9 cellular contexts compared by ENCODE assay signal in genomic region chr20:47503685-47504084, GRCh38. TPM values are rescaled to one million over a fixed set of nuclear protein-coding genes. Genes with fewer than 3 reads are reported as not detected.
DNase-seq lines count a peak whose midpoint lies in the region; ATAC-seq, FAIRE-seq and TF ChIP-seq lines count a peak whose summit lies in the region.
"Had no signal": no experiment of that assay in that cellular context is flagged by ENCODE, and none has a peak within 500 bp of the region (broad histone marks: within the 10 kb centered on the region; RNA-seq: fewer than 3 reads in every experiment).

No MANE protein-coding gene starts in this region.

- no peaks in the 10 kb centered on the region for H3K9me3 Mint-ChIP-seq in nephron progenitor cell

- peak; percentile 21 for DNase-seq in DMS 273 (lab: John Stamatoyannopoulos, UW; ENCODE audit: unreplicated experiment)
- DNase-seq in DMS 273 treated with DMSO at 0.1 percent for 48 hours (lab: John Stamatoyannopoulos, UW), result no peak
- no peak for DNase-seq in K562 (ENCODE audit: extremely low read depth in 1 of 4, low spot score in 3 of 4)
- DNase-seq in nephron progenitor cell, result no peak
- DNase-seq in NCI-H774 (lab: John Stamatoyannopoulos, UW), result no peak
- DNase-seq in OCI-M2 (lab: John Stamatoyannopoulos, UW; ENCODE audit: unreplicated experiment), result no peak
- no peak for DNase-seq in activated CD4-positive, CD25-positive, alpha-beta regulatory T cell (lab: John Stamatoyannopoulos, UW)
- DNase-seq: effector CD4-positive, alpha-beta T cell had no signal

- H3K27me3 Mint-ChIP-seq in nephron progenitor cell (ENCODE audit: low read depth, poor library complexity), result peaks cover 3% of the 10 kb centered on the region

- WGBS in K562 (ENCODE audit: insufficient coverage, low coverage, missing lambda C conversion rate), result 36% methylated on average over 2 of the region's 2 CpGs

- H3K79me2 ChIP-seq in KMS-11 (ENCODE audit: insufficient read depth, low read depth) (peaks cover 69% of the 10 kb centered on the region), K562 (ENCODE audit: control insufficient read depth, insufficient read depth, low read length) (peaks cover 79% of the 10 kb centered on the region)

- H3K27ac ChIP-seq in KMS-11 (peak overlapping the region; percentile 48; the same call in 1 of the 2 replicates), K562 (ENCODE audit: extremely low read depth, low read depth, low read length) (no peak overlapping the region)

- peaks cover 50% of the 10 kb centered on the region for H3K4me1 Mint-ChIP-seq in nephron progenitor cell

- no peak for TF ChIP-seq CTCF in KMS-11 (conservative IDR thresholded peaks at IDR 0.05; ENCODE audit: low read depth, low read length)
- no peak for TF ChIP-seq CTCF in K562 (IDR thresholded peaks at IDR 0.05 in 2 of 3, conservative IDR thresholded peaks at IDR 0.05 in 1 of 3; ENCODE audit: insufficient read depth in 2 of 3, low read depth in 1 of 3, low read length in 3 of 3)
- TF ChIP-seq CTCF in nephron progenitor cell (IDR thresholded peaks at IDR 0.05), result no peak

- no peak overlapping the region for H2AFZ ChIP-seq in KMS-11 (ENCODE audit: low read depth)
- H2AFZ ChIP-seq in K562 (ENCODE audit: low read depth, low read length), result no peak overlapping the region

- peaks cover 71% of the 10 kb centered on the region for H3K4me1 ChIP-seq in KMS-11 (ENCODE audit: low read depth, poor library complexity, severe bottlenecking)
- peaks cover 6 to 8% of the 10 kb centered on the region in 2 experiments; a peak in 3 of 5 replicates for H3K4me1 ChIP-seq in K562 (replicated peaks in 1 of 2; ENCODE audit: control insufficient read depth in 2 of 2, insufficient read depth in 2 of 2, low read length in 2 of 2)

- no peak for ATAC-seq in K562

- H3K36me3 ChIP-seq in KMS-11 (ENCODE audit: insufficient read depth) (no peaks in the 10 kb centered on the region), K562 (ENCODE audit: control insufficient read depth, insufficient read depth, low read length) (no peaks in the 10 kb centered on the region)

- peak overlapping the region; percentile 90 for H3K4me2 ChIP-seq in KMS-11
- peak overlapping the region; percentile 88 for H3K4me2 ChIP-seq in K562 (ENCODE audit: insufficient read depth, low read length)

- H3K9ac ChIP-seq in KMS-11 (no peak overlapping the region; the same call in 1 of the 2 replicates), K562 (ENCODE audit: insufficient read depth in 1 of 2, low read depth in 2 of 2, low read length in 2 of 2) (peak overlapping the region in 1 of 2 experiments; percentile 91; a peak in 2 of 4 replicates)

- H3K36me3 Mint-ChIP-seq in nephron progenitor cell (ENCODE audit: low read depth), result no peaks in the 10 kb centered on the region

- no TSS peak for BruUV-seq in K562 (replicated peaks; lab: Mats Ljungman, UMichigan)

- in situ Hi-C loops in K562 (cut with MboI), result loop anchor here (10.0 kb wide), 1 partner anchor 121 kb away; no protein-coding TSS in a partner anchor

- TF ChIP-seq POLR2A in K562 (conservative IDR thresholded peaks at IDR 0.05), result no peak

- intact Hi-C loops in K562 (cut with micrococcal nuclease), result loop anchor here (2.0 to 5.0 kb wide), 2 partner anchors 71 to 119 kb away; no protein-coding TSS in a partner anchor

- no peaks in the 10 kb centered on the region for H3K9me3 ChIP-seq in K562 (replicated peaks; ENCODE audit: control insufficient read depth, insufficient read depth, low read depth, low read length)

- H3K27ac Mint-ChIP-seq in nephron progenitor cell, result no peak overlapping the region

- CTCF ChIA-PET in K562 (lab: Yijun Ruan, JAX; ENCODE audit: low intra/inter-chr PET ratio), result no interaction called here

- POLR2A ChIA-PET in K562 (lab: Yijun Ruan, JAX), result interaction anchor here (0.7 to 4.2 kb wide), 4 partner anchors 10 to 28 kb away, joined by 3 to 43 read pairs (median 19); no protein-coding TSS in a partner anchor

- no peak for TF ChIP-seq EP300 in K562 (IDR thresholded peaks at IDR 0.05; ENCODE audit: low read length)

- H3K4me3 Mint-ChIP-seq in nephron progenitor cell, result peak overlapping the region; percentile 98

- no peak for FAIRE-seq in K562 (lab: Jason Lieb, UNC)

- H3K4me3 ChIP-seq in KMS-11 (IDR thresholded peaks at IDR 0.05; ENCODE audit: insufficient read depth, low read depth, low read length), result no peak overlapping the region
- H3K4me3 ChIP-seq in K562, result peak overlapping the region; percentile 98

- no peak for TF ChIP-seq RAD21 in K562 (CRISPR knock-in tag; conservative IDR thresholded peaks at IDR 0.05 in 1 of 2, IDR thresholded peaks at IDR 0.05 in 1 of 2)

- no peaks in the 10 kb centered on the region for H3K9me1 ChIP-seq in K562 (ENCODE audit: control insufficient read depth, insufficient read depth, low read length)

- H3K27me3 ChIP-seq in KMS-11 (ENCODE audit: insufficient read depth, low read depth) (no peaks in the 10 kb centered on the region), K562 (ENCODE audit: control insufficient read depth in 2 of 2, insufficient read depth in 2 of 2, low read length in 2 of 2) (no peaks in the 10 kb centered on the region)

- H4K20me1 ChIP-seq in KMS-11 (ENCODE audit: insufficient read depth) (peaks cover 10% of the 10 kb centered on the region; the same call in 1 of the 2 replicates), K562 (replicated peaks; ENCODE audit: control insufficient read depth, insufficient read depth, low read length) (no peaks in the 10 kb centered on the region; the same call in 1 of the 2 replicates)

TF ChIP-seq in K562, 482 proteins besides CTCF, POLR2A, EP300 and RAD21 (continues in another document):
- TF ChIP-seq RFX1 (IDR thresholded peaks at IDR 0.05) (peak; percentile 2; the same call in 1 of the 2 replicates), EWSR1 (IDR thresholded peaks at IDR 0.05; ENCODE audit: borderline replicate concordance, low read depth, partially characterized antibody) (peak; percentile 15), XRCC4 (IDR thresholded peaks at IDR 0.05; ENCODE audit: extremely low read depth, insufficient read depth, insufficient read length) (no peak), ZSCAN29 (IDR thresholded peaks at IDR 0.05) (no peak), POLR2H (tag; IDR thresholded peaks at IDR 0.05; ENCODE audit: low read depth) (0 out of 2 replicates have a peak, but pooled peaks have one; percentile 28), C11orf30 (IDR thresholded peaks at IDR 0.05; ENCODE audit: low read depth) (peak; percentile 29; the same call in 1 of the 2 replicates), CHAMP1 (IDR thresholded peaks at IDR 0.05) (no peak), MTA2 (IDR thresholded peaks at IDR 0.05; ENCODE audit: low read depth) (no peak), SREBF2 (CRISPR knock-in tag; IDR thresholded peaks at IDR 0.05) (no peak)

RNA-seq across cellular contexts. Expression of gene NCOA3, which starts 2.0 kb away (rescaled TPM):
- 42.2 and 88.7 TPM in 2 replicates for total RNA-seq in K562 (2011; cell fraction: chromatin; rRNA removed; ENCODE audit: low replicate concordance)
- 19.5 and 23.2 TPM in 2 replicates for total RNA-seq in K562 (2011; cell fraction: nucleolus; rRNA removed)
- total RNA-seq in K562 (2011; cell fraction: nucleoplasm; rRNA removed), result 36.6 and 49.6 TPM in 2 replicates
- 12.1 and 12.4 TPM in 2 replicates for total RNA-seq in K562 (2014; rRNA removed)
- 16.1 and 19.6 TPM in 2 replicates for total RNA-seq in K562 (2014; rRNA removed; fragmentation: Illumina TruSeq; extraction: Trizol)
- total RNA-seq in K562 (2015; rRNA removed; fragmentation: Illumina TruSeq; extraction: Trizol), result 17.1 and 17.2 TPM in 2 replicates
- total RNA-seq in K562 (2021), result 15.3 and 17.0 TPM in 2 replicates
- polyA plus RNA-seq in K562 (2011; rRNA removed), result 24.3 and 24.7 TPM in 2 replicates
- 11.6 and 17.3 TPM in 2 replicates for polyA plus RNA-seq in K562 (2011; cell fraction: cytosol; rRNA removed)
- polyA plus RNA-seq in K562 (2011; cell fraction: nucleus; rRNA removed), result 34.8 and 45.8 TPM in 2 replicates
- polyA plus RNA-seq in K562 (2012), result 9.0 and 14.7 TPM in 2 replicates
- polyA plus RNA-seq in K562 (2014; fragmentation: Illumina TruSeq; extraction: Trizol), result 12.5 and 14.4 TPM in 2 replicates
- polyA plus RNA-seq in K562 (2014; fragmentation: Nextera tagmentation; extraction: Ambion mirVana), result 1 to 10 TPM; 3.2 to 4.7 TPM
- 11.6 and 12.2 TPM in 2 replicates for polyA plus RNA-seq in K562 (2014; rRNA removed)
- 37.1 and 46.6 TPM in 2 replicates for polyA minus RNA-seq in K562 (2011; rRNA and poly(A)+ RNA removed)
- polyA minus RNA-seq in K562 (2011; cell fraction: cytosol; rRNA and poly(A)+ RNA removed), result 16.8 and 20.7 TPM in 2 replicates
- polyA minus RNA-seq in K562 (2011; cell fraction: nucleus; rRNA and poly(A)+ RNA removed), result 13.1 and 32.8 TPM in 2 replicates
